In the genomic region with DNA sequence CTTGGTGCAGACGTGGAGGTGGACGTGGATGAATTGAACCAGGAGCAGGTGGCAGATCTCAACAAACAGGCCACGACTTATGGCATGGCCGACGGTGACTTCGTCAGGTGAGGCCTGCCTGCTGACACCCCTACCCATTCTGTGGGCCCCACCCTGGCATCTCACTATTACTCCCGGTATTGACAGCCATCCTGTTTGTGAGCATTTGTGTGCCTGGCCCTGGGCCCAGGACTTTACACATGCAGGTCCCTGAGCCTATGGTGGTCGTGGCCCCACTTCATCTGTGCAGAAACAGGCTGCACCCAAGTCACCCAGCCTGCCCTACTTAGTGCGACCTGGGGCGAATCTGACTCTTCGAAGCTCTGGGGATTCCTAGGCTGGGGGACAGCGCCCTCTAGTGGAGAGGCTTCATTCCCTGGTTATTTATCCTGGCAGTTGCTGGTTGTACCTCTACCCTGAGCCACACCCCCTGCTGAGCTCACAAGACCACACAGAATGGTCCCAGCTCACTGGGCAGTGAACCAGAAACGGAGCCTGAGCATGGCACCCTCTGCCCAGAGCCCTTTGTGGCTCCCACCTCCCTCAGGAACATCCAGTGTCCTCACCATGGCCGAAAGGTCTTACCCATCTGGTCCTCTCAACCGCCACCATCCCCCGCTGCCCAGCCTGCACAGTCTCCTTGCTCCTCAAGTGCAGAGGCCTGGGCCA, we compare ENCODE assay signal across 8 cellular contexts. TPM values are rescaled to one million over a fixed set of nuclear protein-coding genes. Genes with fewer than 3 reads are reported as not detected.
DNase-seq lines count a peak whose midpoint lies in the region; ATAC-seq and TF ChIP-seq lines count a peak whose summit lies in the region.

No MANE protein-coding gene starts in this region.

- H3K9me3 ChIP-seq in AG04450 (ENCODE audit: control insufficient read depth, insufficient read depth, low read length) (no peaks in the 10 kb centered on the region), WERI-Rb-1 (ENCODE audit: severe bottlenecking) (no peaks in the 10 kb centered on the region)

- CTCF ChIA-PET in AG04450 (lab: Charles Lee): interaction anchor here (0.5 to 2.7 kb wide), 24 partner anchors 9 to 280 kb away, joined by 3 to 27 read pairs (median 5); partner anchors contain the start of genes CLASRP and ZNF296

- no peaks in the 10 kb centered on the region for H3K4me1 Mint-ChIP-seq in brain

- H3K27ac Mint-ChIP-seq in brain: peak overlapping the region in 2 of 5 experiments; percentile 57 to 79

- peaks cover 64% of the 10 kb centered on the region for H3K36me3 Mint-ChIP-seq in brain

- no peak overlapping the region for H3K4me3 Mint-ChIP-seq in brain

- POLR2A ChIA-PET in AG04450 (lab: Yijun Ruan, JAX): interaction anchor here (0.7 to 1.1 kb wide), 2 partner anchors 10 to 19 kb away, joined by 3 read pairs; no protein-coding TSS in a partner anchor

- no peaks in the 10 kb centered on the region for H3K27me3 Mint-ChIP-seq in brain

- peak; percentile 48 for ATAC-seq in GM18907 (IDR thresholded peaks at IDR 0.05; ENCODE audit: unreplicated experiment)
- ATAC-seq in HG03175 (IDR thresholded peaks at IDR 0.05; ENCODE audit: unreplicated experiment): no peak

- H3K27me3 ChIP-seq in AG04450 (ENCODE audit: control insufficient read depth, insufficient read depth, low read length) (no peaks in the 10 kb centered on the region), WERI-Rb-1 (ENCODE audit: insufficient read depth, low read depth, severe bottlenecking) (no peaks in the 10 kb centered on the region)

- peaks cover 85% of the 10 kb centered on the region for H3K36me3 ChIP-seq in WERI-Rb-1

- peak; percentile 86 for TF ChIP-seq CTCF in AG04450 (IDR thresholded peaks at IDR 0.05; ENCODE audit: low read depth, low read length)
- peak; percentile 86 for TF ChIP-seq CTCF in WERI-Rb-1 (IDR thresholded peaks at IDR 0.05; ENCODE audit: low read depth, low read length)
- peak; percentile 65 to 90 for TF ChIP-seq CTCF in brain (conservative IDR thresholded peaks at IDR 0.05)

- H3K9me3 Mint-ChIP-seq in brain: no peaks in the 10 kb centered on the region

- DNase-seq in AG04450 (ENCODE audit: low read depth, low spot score) (peak; percentile 15), NCI-H2107 treated with DMSO at 0.1 percent for 48 hours (lab: John Stamatoyannopoulos, UW; ENCODE audit: unreplicated experiment) (peak; percentile 39), WERI-Rb-1 (peak; percentile 80), iPS-NIHi7 (ENCODE audit: extremely low spot score) (peak; percentile 92)
- peak; percentile 88 for DNase-seq in stimulated activated CD4-positive, alpha-beta T cell treated with anti-CD3 and anti-CD28 coated beads, Interleukin-15, amount 100 ng/mL, for 24 hours

- H3K4me3 ChIP-seq in AG04450 (ENCODE audit: low read depth, low read length) (no peak overlapping the region), WERI-Rb-1 (ENCODE audit: low read depth, low read length) (no peak overlapping the region)

- H3K27ac ChIP-seq in AG04450 (ENCODE audit: low read depth, low read length) (peak overlapping the region; percentile 11), WERI-Rb-1 (no peak overlapping the region)

RNA-seq across cellular contexts. Expression of gene ZNF296, which starts 16.9 kb away (rescaled TPM):
- polyA plus RNA-seq in AG04450 (2011; rRNA removed) (not detected in 2 replicates), brain (ENCODE audit: insufficient read depth, low read depth, low replicate concordance) (2.1 TPM)
- not detected in 2 replicates for polyA minus RNA-seq in AG04450 (2011; rRNA and poly(A)+ RNA removed)

RNA-seq across cellular contexts. Expression of gene GEMIN7, which starts 19.6 kb away (rescaled TPM):
- polyA plus RNA-seq in AG04450 (2011; rRNA removed) (20.6 and 24.7 TPM in 2 replicates), brain (ENCODE audit: insufficient read depth, low read depth, low replicate concordance) (20.6 TPM)
- 12.1 and 13.1 TPM in 2 replicates for polyA minus RNA-seq in AG04450 (2011; rRNA and poly(A)+ RNA removed)

RNA-seq across cellular contexts. Expression of gene CLASRP, which starts 20.6 kb away (rescaled TPM):
- polyA plus RNA-seq in AG04450 (2011; rRNA removed): 12.4 and 13.9 TPM in 2 replicates
- polyA minus RNA-seq in AG04450 (2011; rRNA and poly(A)+ RNA removed): 19.3 and 26.1 TPM in 2 replicates
- 23.6 TPM for polyA plus RNA-seq in brain (ENCODE audit: insufficient read depth, low read depth, low replicate concordance)

RNA-seq across cellular contexts. Expression of gene PPP1R37, which starts 33.6 kb away (rescaled TPM):
- 8.6 and 11.2 TPM in 2 replicates for polyA plus RNA-seq in AG04450 (2011; rRNA removed)
- 9.3 and 15.0 TPM in 2 replicates for polyA minus RNA-seq in AG04450 (2011; rRNA and poly(A)+ RNA removed)
- polyA plus RNA-seq in brain (ENCODE audit: insufficient read depth, low read depth, low replicate concordance): 59.2 TPM

RNA-seq across cellular contexts. Expression of gene RELB, which starts 58.1 kb away (rescaled TPM):
- polyA plus RNA-seq in AG04450 (2011; rRNA removed): 9.9 and 13.9 TPM in 2 replicates
- 11.8 and 16.7 TPM in 2 replicates for polyA minus RNA-seq in AG04450 (2011; rRNA and poly(A)+ RNA removed)
- polyA plus RNA-seq in brain (ENCODE audit: insufficient read depth, low read depth, low replicate concordance): 1.8 TPM

Comparison
In these comparisons a context has a peak if more than half of its experiments do, and no peak if none do; other contexts are left out.
1. DNase-seq: peak in every context shown above with its lines; median percentile 92 in iPS-NIHi7; 88 in stimulated activated CD4-positive, alpha-beta T cell treated with anti-CD3 and anti-CD28 coated beads, Interleukin-15, amount 100 ng/mL, for 24 hours; 80 in WERI-Rb-1; 39 in NCI-H2107 treated with DMSO at 0.1 percent for 48 hours; 15 in AG04450.